In the genomic region with DNA sequence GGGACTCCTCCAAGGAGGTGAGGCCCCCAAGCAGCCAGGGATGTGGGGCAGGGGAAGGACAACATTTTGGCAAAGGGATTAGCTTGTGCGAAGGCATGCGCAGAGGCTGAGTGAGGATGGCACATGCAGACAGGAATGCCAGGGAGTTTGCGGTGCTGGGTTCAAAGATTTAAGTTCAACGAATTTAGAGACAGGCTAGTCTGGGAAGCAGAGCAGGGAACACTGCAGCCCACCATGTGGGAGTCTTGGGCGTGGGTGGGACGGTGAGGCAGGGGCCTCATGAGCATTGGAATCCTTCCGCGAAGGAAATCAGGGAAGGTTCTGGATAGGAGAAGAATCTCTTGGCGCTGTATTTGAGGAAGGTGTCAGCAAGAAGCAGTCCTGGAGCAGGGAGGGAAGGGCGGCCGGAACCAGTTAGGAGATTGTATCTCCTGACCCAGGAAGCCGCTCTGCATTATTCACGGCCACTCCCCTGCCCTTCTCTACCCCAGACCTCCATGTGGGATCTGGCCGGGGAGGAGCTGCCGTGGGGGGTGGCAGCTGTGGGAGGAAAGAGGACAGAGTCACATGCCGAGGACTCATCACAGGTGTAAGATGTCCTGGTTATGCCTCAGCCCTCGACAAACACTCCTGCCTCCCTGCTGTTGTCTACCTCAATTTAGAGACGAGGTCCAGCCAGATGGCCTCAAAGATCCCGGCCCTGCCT, we compare ENCODE assay signal across 22 cellular contexts.
A peak's percentile ranks its signal among the peaks of the same experiment; 100 is the strongest.
DNase-seq lines count a peak whose midpoint lies in the region; ATAC-seq, FAIRE-seq and TF ChIP-seq lines count a peak whose summit lies in the region.
"Had no signal": no experiment of that assay in that cellular context is flagged by ENCODE, and none has a peak within 500 bp of the region (broad histone marks: within the 10 kb centered on the region; RNA-seq: fewer than 3 reads in every experiment).

No MANE protein-coding gene starts in this region.

- H4K20me1 ChIP-seq in hepatocyte (ENCODE audit: insufficient read depth, poor library complexity, severe bottlenecking) (no peaks in the 10 kb centered on the region), neural progenitor cell (ENCODE audit: low read depth) (no peaks in the 10 kb centered on the region)

- H3K27ac Mint-ChIP-seq in neural progenitor cell: peak overlapping the region; percentile 18
- H3K27ac Mint-ChIP-seq: naive thymus-derived CD8-positive, alpha-beta T cell had no signal

- intact Hi-C loops in heart left ventricle (cut with DNase I): no loop called here
- intact Hi-C loops in cardiac septum (cut with DNase I): no loop called here

- H3K27ac ChIP-seq in heart left ventricle (no peak overlapping the region), hepatocyte (no peak overlapping the region), neural progenitor cell (no peak overlapping the region)
- H3K27ac ChIP-seq: brain microvascular endothelial cell, heart right ventricle had no signal

- H3K4me3 ChIP-seq in heart left ventricle: no peak overlapping the region
- H3K4me3 ChIP-seq in hepatocyte: no peak overlapping the region
- H3K4me3 ChIP-seq in neural progenitor cell: no peak overlapping the region
- H3K4me3 ChIP-seq: heart right ventricle, skin epidermis had no signal

- no peak overlapping the region for H3K4me2 ChIP-seq in hepatocyte
- H3K4me2 ChIP-seq in neural progenitor cell: no peak overlapping the region

- H2AFZ ChIP-seq in hepatocyte (no peak overlapping the region), neural progenitor cell (replicated peaks) (no peak overlapping the region)

- FAIRE-seq in urothelium cell line (lab: Jason Lieb, UNC): no peak
- FAIRE-seq: A204.1, HepG2, TTC549 had no signal

- no peak for TF ChIP-seq CTCF in heart left ventricle (IDR thresholded peaks at IDR 0.05)
- TF ChIP-seq CTCF in hepatocyte (IDR thresholded peaks at IDR 0.05; ENCODE audit: poor library complexity): no peak
- TF ChIP-seq CTCF in neural progenitor cell (IDR thresholded peaks at IDR 0.05): no peak

- ATAC-seq in heart left ventricle: peak in 3 of 4 donors; percentile 16 to 18 (median 16)
- ATAC-seq: HepG2; naive thymus-derived CD8-positive, alpha-beta T cell had no signal

- H3K27me3 ChIP-seq in heart left ventricle (peaks cover 0 to 3% (median 0%) of the 10 kb centered on the region in 9 donors), hepatocyte (no peaks in the 10 kb centered on the region), neural progenitor cell (no peaks in the 10 kb centered on the region)
- H3K27me3 ChIP-seq: brain microvascular endothelial cell had no signal

- peaks cover 16% of the 10 kb centered on the region for H3K4me1 Mint-ChIP-seq in neural progenitor cell
- H3K4me1 Mint-ChIP-seq: naive thymus-derived CD8-positive, alpha-beta T cell had no signal

- H3K79me2 ChIP-seq in hepatocyte (no peaks in the 10 kb centered on the region), neural progenitor cell (ENCODE audit: low read depth) (no peaks in the 10 kb centered on the region)

- peaks cover 0 to 10% (median 0%) of the 10 kb centered on the region in 12 donors for H3K4me1 ChIP-seq in heart left ventricle
- peaks cover 2% of the 10 kb centered on the region for H3K4me1 ChIP-seq in hepatocyte (ENCODE audit: insufficient read depth)
- H3K4me1 ChIP-seq in neural progenitor cell: peaks cover 2% of the 10 kb centered on the region

- H3K9ac ChIP-seq in neural progenitor cell: no peak overlapping the region

- H3K4me3 Mint-ChIP-seq in neural progenitor cell: peak overlapping the region; percentile 32
- H3K4me3 Mint-ChIP-seq: naive thymus-derived CD8-positive, alpha-beta T cell; type B pancreatic cell had no signal

- no peaks in the 10 kb centered on the region for H3K36me3 Mint-ChIP-seq in neural progenitor cell
- H3K36me3 Mint-ChIP-seq: type B pancreatic cell had no signal

- 56 to 67% (median 62%) methylated on average over 19 of the region's 19 CpGs for WGBS in heart left ventricle, 4 donors
- 67% methylated on average over 19 of the region's 19 CpGs for WGBS in hepatocyte (ENCODE audit: low lambda C conversion rate, missing lambda C conversion rate)

- no peak for TF ChIP-seq POLR2A in heart left ventricle (IDR thresholded peaks at IDR 0.05)

- H3K36me3 ChIP-seq in heart left ventricle: no peaks in the 10 kb centered on the region
- H3K36me3 ChIP-seq in hepatocyte (replicated peaks; ENCODE audit: insufficient read depth, low read depth): no peaks in the 10 kb centered on the region
- no peaks in the 10 kb centered on the region for H3K36me3 ChIP-seq in neural progenitor cell
- H3K36me3 ChIP-seq: brain microvascular endothelial cell, heart right ventricle had no signal

- H3F3A ChIP-seq in neural progenitor cell (ENCODE audit: low read depth): no peaks in the 10 kb centered on the region

- no peaks in the 10 kb centered on the region for H3K9me3 Mint-ChIP-seq in neural progenitor cell
- H3K9me3 Mint-ChIP-seq: type B pancreatic cell had no signal

- DNase-seq in heart left ventricle (no peak), cardiac septum (ENCODE audit: low spot score) (no peak), hepatocyte (ENCODE audit: low spot score) (peak; percentile 19), neural progenitor cell (ENCODE audit: low spot score) (no peak), urothelium cell line (ENCODE audit: low spot score) (no peak)
- no peak for DNase-seq in stimulated activated CD4-positive, alpha-beta T cell treated with anti-CD3 and anti-CD28 coated beads, Interleukin-15, amount 100 ng/mL, for 24 hours
- no peak for DNase-seq in stimulated activated CD4-positive, alpha-beta T cell treated with anti-CD3 and anti-CD28 coated beads, Interleukin-4, amount 100 ng/mL, for 24 hours
- DNase-seq in activated T-cell treated with anti-CD3 and anti-CD28 coated beads, Interleukin-2, amount 50 U/mL, for 48 hours: no peak
- DNase-seq: activated CD4-positive, alpha-beta T cell treated with anti-CD3 and anti-CD28 coated beads, Interleukin-2, amount 50 U/mL, for 1 hour; activated CD8-positive, alpha-beta memory T cell treated with anti-CD3 and anti-CD28 coated beads, Interleukin-2, amount 50 U/mL, for 48 hours; activated gamma-delta T cell treated with Interleukin-2 at 50 U/mL for 16 hours; brain microvascular endothelial cell; heart right ventricle; naive thymus-derived CD8-positive, alpha-beta T cell; NCI-H1417; NCI-H526 treated with DMSO at 0.1 percent for 48 hours; stimulated activated CD4-positive, alpha-beta T cell treated with anti-CD3 and anti-CD28 coated beads, Interleukin-4, amount 100 ng/mL, for 4 hours had no signal

- H3K9me3 ChIP-seq in heart left ventricle (no peaks in the 10 kb centered on the region), hepatocyte (ENCODE audit: low read depth) (no peaks in the 10 kb centered on the region), neural progenitor cell (ENCODE audit: low read depth) (no peaks in the 10 kb centered on the region)

- H3K9me2 ChIP-seq in hepatocyte (replicated peaks; ENCODE audit: insufficient read depth): no peaks in the 10 kb centered on the region

- peaks cover 16% of the 10 kb centered on the region for H3K27me3 Mint-ChIP-seq in neural progenitor cell (ENCODE audit: insufficient read depth, low read depth)
